ENCODE assay signal across 10 cellular contexts in the genomic region with DNA sequence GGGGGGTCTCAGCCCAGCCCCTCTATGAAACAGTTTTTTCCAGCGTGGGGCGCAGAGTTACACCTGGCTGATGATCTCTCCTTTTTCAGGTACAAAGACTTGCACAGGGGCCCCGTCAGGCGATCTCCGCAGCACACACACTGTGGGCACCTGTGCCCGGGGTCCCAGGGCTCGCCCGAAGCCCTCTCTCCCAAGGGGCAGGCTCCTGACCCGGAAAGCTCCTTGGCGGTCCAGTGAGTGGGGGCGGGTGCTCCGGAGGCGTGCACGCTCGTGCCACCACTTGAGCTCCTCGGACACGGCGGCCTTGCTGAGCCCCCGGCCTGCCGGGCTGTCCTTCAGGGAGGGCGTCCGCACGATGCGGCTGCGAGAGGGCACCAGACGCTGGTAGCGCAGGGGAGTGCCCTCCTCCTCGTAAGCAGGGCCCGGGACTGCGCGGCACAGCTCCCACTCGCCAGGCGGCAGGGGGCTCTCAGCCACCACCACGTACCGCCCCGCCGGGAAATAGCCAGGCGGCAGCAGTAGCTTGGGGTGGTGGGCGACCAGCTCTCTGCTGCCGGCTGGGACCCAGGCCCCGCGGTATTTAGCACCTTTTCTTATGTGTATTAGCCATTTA. TPM values are rescaled to one million over a fixed set of nuclear protein-coding genes. Genes with fewer than 3 reads are reported as not detected.
A peak's percentile ranks its signal among the peaks of the same experiment; 100 is the strongest.
DNase-seq lines count a peak whose midpoint lies in the region; ATAC-seq and TF ChIP-seq lines count a peak whose summit lies in the region.
"Not testable (repeated sequence)": the region's sequence is repeated elsewhere in the genome, so short reads cannot be mapped to it uniquely, and the experiment has no call there.
"Had no signal": no experiment of that assay in that cellular context is flagged by ENCODE, and none has a peak within 500 bp of the region (broad histone marks: within the 10 kb centered on the region; RNA-seq: fewer than 3 reads in every experiment).

No MANE protein-coding gene starts in this region.

- not testable (repeated sequence) for H3K4me1 ChIP-seq in BLaER1, heart right ventricle, left lung, neural progenitor cell

- intact Hi-C loops in heart right ventricle (cut with DNase I); left lung (cut with DNase I): not testable (repeated sequence)

- not testable (repeated sequence) for H3K36me3 ChIP-seq in BLaER1, heart right ventricle, left lung, neural progenitor cell

- not testable (repeated sequence) for H3K36me3 Mint-ChIP-seq in activated T-cell treated with anti-CD3 and anti-CD28 coated beads, Interleukin-2, amount 50 U/mL, for 4 hours (ENCODE audit: insufficient read depth); neural progenitor cell

- not testable (repeated sequence) for H3F3A ChIP-seq in neural progenitor cell (ENCODE audit: low read depth)

- H3K27me3 Mint-ChIP-seq in activated T-cell treated with anti-CD3 and anti-CD28 coated beads, Interleukin-2, amount 50 U/mL, for 4 hours (ENCODE audit: low read depth); neural progenitor cell (ENCODE audit: insufficient read depth, low read depth): not testable (repeated sequence)

- H3K27ac Mint-ChIP-seq in neural progenitor cell: not testable (repeated sequence)

- H3K4me3 ChIP-seq in BLaER1, left lung: not testable (repeated sequence)
- H3K4me3 ChIP-seq in coronary artery (peak overlapping the region; percentile 28), heart right ventricle (peak overlapping the region in 6 of 10 donors; percentile 12 to 43 (median 37)), neural progenitor cell (peak overlapping the region; percentile 51)

- H3K27me3 ChIP-seq in BLaER1, heart right ventricle, left lung: not testable (repeated sequence)
- H3K27me3 ChIP-seq in neural progenitor cell: peaks cover 11% of the 10 kb centered on the region

- ATAC-seq in HG03432 (IDR thresholded peaks at IDR 0.05; ENCODE audit: unreplicated experiment) (peak; percentile 46), heart right ventricle (peak; percentile 16 to 78 (median 58)), left lung (peak; percentile 86)
- peak; percentile 25 to 34 for ATAC-seq in activated T-cell treated with anti-CD3 and anti-CD28 coated beads, Interleukin-2, amount 50 U/mL, for 4 hours
- peak; percentile 43 for ATAC-seq in stimulated activated naive CD8-positive, alpha-beta T cell treated with anti-CD3 and anti-CD28 coated beads, Interleukin-15, Interleukin-2, amounts not matched to agents 100 U/mL and 50 U/mL, for 24 hours

- H3K9ac ChIP-seq in BLaER1, neural progenitor cell: not testable (repeated sequence)

- H3K4me3 Mint-ChIP-seq in activated T-cell treated with anti-CD3 and anti-CD28 coated beads, Interleukin-2, amount 50 U/mL, for 4 hours: not testable (repeated sequence)
- H3K4me3 Mint-ChIP-seq in neural progenitor cell: peak overlapping the region; percentile 16

- 28 to 32% methylated on average over 23 to 28 of the region's 42 CpGs for WGBS in heart right ventricle, 2 donors

- peak overlapping the region; percentile 96 for H2AFZ ChIP-seq in neural progenitor cell (replicated peaks)

- H3K27ac ChIP-seq in BLaER1, coronary artery, heart right ventricle, left lung, neural progenitor cell: not testable (repeated sequence)

- DNase-seq in activated T-cell treated with anti-CD3 and anti-CD28 coated beads, Interleukin-2, amount 50 U/mL, for 4 hours; coronary artery (ENCODE audit: low spot score); left lung; stimulated activated naive CD8-positive, alpha-beta T cell treated with anti-CD3 and anti-CD28 coated beads, Interleukin-15, Interleukin-2, amounts not matched to agents 100 U/mL and 50 U/mL, for 24 hours: not testable (repeated sequence)
- DNase-seq in heart right ventricle: peak in 1 of 2 donors; percentile 14
- peak; percentile 59 for DNase-seq in neural progenitor cell (ENCODE audit: low spot score)

- not testable (repeated sequence) for H3K9me3 Mint-ChIP-seq in activated T-cell treated with anti-CD3 and anti-CD28 coated beads, Interleukin-2, amount 50 U/mL, for 4 hours; neural progenitor cell

- peak overlapping the region; percentile 49 for H3K4me2 ChIP-seq in BLaER1
- H3K4me2 ChIP-seq in neural progenitor cell: peak overlapping the region; percentile 80

- H3K4me1 Mint-ChIP-seq in activated T-cell treated with anti-CD3 and anti-CD28 coated beads, Interleukin-2, amount 50 U/mL, for 4 hours (ENCODE audit: low read depth); neural progenitor cell: not testable (repeated sequence)

- not testable (repeated sequence) for H3K79me2 ChIP-seq in neural progenitor cell (ENCODE audit: low read depth)

- not testable (repeated sequence) for H3K9me3 ChIP-seq in BLaER1; left lung; neural progenitor cell (ENCODE audit: low read depth)
- H3K9me3 ChIP-seq in heart right ventricle: peaks cover 0 to 12% (median 0%) of the 10 kb centered on the region in 11 donors

- not testable (repeated sequence) for TF ChIP-seq CTCF in coronary artery (IDR thresholded peaks at IDR 0.05); heart right ventricle (IDR thresholded peaks at IDR 0.05); left lung (IDR thresholded peaks at IDR 0.05); neural progenitor cell (IDR thresholded peaks at IDR 0.05)

- not testable (repeated sequence) for H4K20me1 ChIP-seq in BLaER1; neural progenitor cell (ENCODE audit: low read depth)

RNA-seq across cellular contexts. Expression of gene GCSAM, which starts 52.5 kb away (rescaled TPM):
- total RNA-seq in activated T-cell treated with anti-CD3 and anti-CD28 coated beads, Interleukin-2, amount 50 U/mL, for 4 hours: 1 to 10 TPM; 1.3 to 2.0 (median 2.0) TPM
- total RNA-seq in heart right ventricle (under 1 TPM in 4 of 10 donors, not detected in 6; 0.28 to 0.62 (median 0.36) TPM), left lung (under 1 TPM; 0.20 to 0.45 TPM), neural progenitor cell (ENCODE audit: low replicate concordance) (not detected in 2 replicates)
- polyA plus RNA-seq in heart right ventricle: under 1 TPM in 1 of 2 donors, not detected in 1; 0.04 TPM
- total RNA-seq: gastrocnemius medialis had no signal
- polyA plus RNA-seq: A549 had no signal

Comparison
In these comparisons a context has a peak if more than half of its experiments do, and no peak if none do; other contexts are left out.
1. ATAC-seq: peak in every context shown above with its lines; median percentile 86 in left lung; 58 in heart right ventricle; 46 in HG03432; 43 in stimulated activated naive CD8-positive, alpha-beta T cell treated with anti-CD3 and anti-CD28 coated beads, Interleukin-15, Interleukin-2, amounts not matched to agents 100 U/mL and 50 U/mL, for 24 hours; 30 in activated T-cell treated with anti-CD3 and anti-CD28 coated beads, Interleukin-2, amount 50 U/mL, for 4 hours.